In genomic region chr12:112998997-112999767, GRCh38 we compare ENCODE assay signal across 1 cellular context.
TF ChIP-seq lines count a peak whose summit lies in the region.

No MANE protein-coding gene starts in this region.

TF ChIP-seq in WTC11, 78 proteins besides CTCF, POLR2A, EP300 and RAD21 (continued from another document):
- TF ChIP-seq IRF1 (CRISPR knock-in tag; IDR thresholded peaks at IDR 0.05) (no peak), AFF4 (CRISPR knock-in tag; IDR thresholded peaks at IDR 0.05; ENCODE audit: borderline replicate concordance) (no peak), ZNF263 (CRISPR knock-in tag; IDR thresholded peaks at IDR 0.05; ENCODE audit: low read depth) (no peak), ESRRA (CRISPR knock-in tag; IDR thresholded peaks at IDR 0.05; ENCODE audit: borderline replicate concordance) (no peak), ZBTB21 (CRISPR knock-in tag; IDR thresholded peaks at IDR 0.05; ENCODE audit: borderline replicate concordance) (no peak)
